9 cellular contexts compared by ENCODE assay signal in genomic region chr12:6084261-6084968, GRCh38. TPM values are rescaled to one million over a fixed set of nuclear protein-coding genes. Genes with fewer than 3 reads are reported as not detected.
DNase-seq lines count a peak whose midpoint lies in the region; ATAC-seq and TF ChIP-seq lines count a peak whose summit lies in the region.
"Had no signal": no experiment of that assay in that cellular context is flagged by ENCODE, and none has a peak within 500 bp of the region (broad histone marks: within the 10 kb centered on the region; RNA-seq: fewer than 3 reads in every experiment).

No MANE protein-coding gene starts in this region.

- no peaks in the 10 kb centered on the region for H3K36me3 ChIP-seq in HAP-1 (replicated peaks)

- peaks cover 4% of the 10 kb centered on the region for H3K36me3 Mint-ChIP-seq in T-helper 17 cell (ENCODE audit: low read depth)

- H3K4me3 Mint-ChIP-seq in T-helper 17 cell, result no peak overlapping the region

- ATAC-seq in sciatic nerve (peak; percentile 62), T-helper 17 cell (no peak)

- peaks cover 24% of the 10 kb centered on the region for H3K4me1 ChIP-seq in HAP-1

- H3K9me3 ChIP-seq in HAP-1 (no peaks in the 10 kb centered on the region), T-helper 17 cell (ENCODE audit: control insufficient read depth, low read length, poor library complexity, severe bottlenecking) (no peaks in the 10 kb centered on the region)

- TF ChIP-seq CTCF in astrocyte of the spinal cord (IDR thresholded peaks at IDR 0.05; ENCODE audit: low read depth, low read length), result no peak

- peaks cover 36% of the 10 kb centered on the region for H3K27me3 Mint-ChIP-seq in T-helper 17 cell

- H3K27me3 ChIP-seq in HAP-1 (ENCODE audit: low read depth), result no peaks in the 10 kb centered on the region

- intact Hi-C loops in sciatic nerve (cut with DNase I), result loop anchor here (5.0 kb wide), 1 partner anchor 858 kb away; the partner anchor contains the start of genes C12orf57 and RNU7-1

- H3K4me1 Mint-ChIP-seq in T-helper 17 cell, result no peaks in the 10 kb centered on the region

- DNase-seq in HAP-1 (ENCODE audit: low spot score in 2 of 2), result peak; percentile 80 to 94
- peak; percentile 61 for DNase-seq in astrocyte of the spinal cord (ENCODE audit: low read depth, low spot score)
- peak; percentile 74 for DNase-seq in iPS DF 19.7 (ENCODE audit: low read depth, low spot score)
- DNase-seq in sciatic nerve (ENCODE audit: low spot score), result peak; percentile 58
- no peak for DNase-seq in NCI-H1417 treated with DMSO at 0.1 percent for 48 hours (lab: John Stamatoyannopoulos, UW)
- no peak for DNase-seq in T-helper 17 cell
- no peak for DNase-seq in amniotic stem cell (lab: John Stamatoyannopoulos, UW)
- no peak for DNase-seq in NCI-H1105 treated with DMSO at 0.1 percent for 48 hours (lab: John Stamatoyannopoulos, UW)
- DNase-seq: NCI-H2081 treated with DMSO at 0.1 percent for 48 hours had no signal

- in situ Hi-C loops in HAP-1 (cut with MboI; ENCODE audit: low sequenced_read_pairs) (no loop called here), astrocyte of the spinal cord (cut with HindIII; ENCODE audit: low sequenced_read_pairs) (no loop called here)

- H3K27ac Mint-ChIP-seq in T-helper 17 cell, result no peak overlapping the region

- H3K4me3 ChIP-seq in HAP-1 (no peak overlapping the region), astrocyte of the spinal cord (ENCODE audit: low read depth, low read length) (no peak overlapping the region)

RNA-seq across cellular contexts. Expression of gene VWF, which starts 40.1 kb away (rescaled TPM):
- total RNA-seq in sciatic nerve, result 655 TPM
- 1 to 10 TPM in 1 of 2 donors, under 1 TPM in 1; 0.55 to 4.1 TPM for total RNA-seq in T-helper 17 cell

Comparison
In these comparisons a context has a peak if more than half of its experiments do, and no peak if none do; other contexts are left out.
1. DNase-seq: peak in HAP-1 (2 of 2), astrocyte of the spinal cord (single experiment), iPS DF 19.7 (single experiment) and sciatic nerve (single experiment); none in NCI-H1417 treated with DMSO at 0.1 percent for 48 hours (single experiment), T-helper 17 cell (0 of 3), amniotic stem cell (single experiment) and NCI-H1105 treated with DMSO at 0.1 percent for 48 hours (single experiment).
2. RNA of gene VWF, which starts 40.1 kb away (total RNA-seq): 655 TPM in sciatic nerve (single experiment); 0.55 to 4.1 TPM in T-helper 17 cell; every median in the first group is over 100 times any median in the second.